In the genomic region with DNA sequence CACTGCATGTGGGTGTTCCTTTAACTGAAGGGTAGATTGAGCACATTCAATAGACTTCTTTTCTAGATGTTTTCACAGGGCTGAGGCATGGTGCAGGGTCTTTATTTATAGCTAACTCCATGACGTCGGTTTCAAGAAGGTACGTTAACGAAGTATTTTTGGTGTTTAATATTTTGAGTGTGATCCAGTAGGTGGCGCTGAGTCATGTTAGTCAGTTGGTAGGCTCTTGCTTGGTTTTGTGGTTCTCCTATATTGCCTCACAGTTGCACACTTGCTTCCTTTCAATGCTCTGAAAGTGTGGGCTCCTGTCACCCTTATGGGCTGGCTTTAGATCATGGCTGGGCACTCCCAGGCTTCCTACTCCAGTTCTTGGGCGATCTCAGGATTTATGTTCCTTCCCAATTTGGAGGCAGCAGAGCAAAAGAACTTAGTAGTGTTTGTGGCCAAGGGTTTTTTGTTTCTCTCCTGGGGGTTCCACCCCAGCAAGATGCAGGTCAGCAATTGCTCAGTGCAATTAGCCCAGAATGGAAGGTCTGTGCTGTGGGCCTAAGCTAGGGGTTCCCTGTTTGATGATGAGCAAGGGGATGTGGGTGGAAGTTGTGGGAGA, we compare ENCODE assay signal across 9 cellular contexts.
A peak's percentile ranks its signal among the peaks of the same experiment; 100 is the strongest.
DNase-seq lines count a peak whose midpoint lies in the region; FAIRE-seq and TF ChIP-seq lines count a peak whose summit lies in the region.
"Had no signal": no experiment of that assay in that cellular context is flagged by ENCODE, and none has a peak within 500 bp of the region (broad histone marks: within the 10 kb centered on the region; RNA-seq: fewer than 3 reads in every experiment).

No MANE protein-coding gene starts in this region.

- DNase-seq in GM12891 (ENCODE audit: insufficient read length, low spot score) = no peak
- DNase-seq in MV-4-11 (lab: John Stamatoyannopoulos, UW) = peak; percentile 56
- DNase-seq in astrocyte of the cerebellum (ENCODE audit: low read depth) = no peak
- no peak for DNase-seq in nephron progenitor cell
- no peak for DNase-seq in dermis blood vessel endothelial cell
- no peak for DNase-seq in effector CD4-positive, alpha-beta T cell
- no peak for DNase-seq in frontal cortex (ENCODE audit: low spot score in 2 of 2)
- DNase-seq: NCI-H446 treated with DMSO at 0.1 percent for 48 hours had no signal

- H3K9me3 Mint-ChIP-seq in nephron progenitor cell = peaks cover 29% of the 10 kb centered on the region
- H3K9me3 Mint-ChIP-seq: nephron had no signal

- FAIRE-seq in GM12891 (lab: Jason Lieb, UNC) (peak; percentile 55), frontal cortex (lab: Jason Lieb, UNC) (no peak)

- no peak overlapping the region for H3K27ac Mint-ChIP-seq in nephron progenitor cell
- H3K27ac Mint-ChIP-seq: nephron had no signal

- H3K4me3 ChIP-seq in astrocyte of the cerebellum (ENCODE audit: low read depth, low read length) = no peak overlapping the region

- H3K4me3 Mint-ChIP-seq in nephron progenitor cell = no peak overlapping the region
- H3K4me3 Mint-ChIP-seq: nephron had no signal

- H3K4me1 Mint-ChIP-seq in nephron progenitor cell = no peaks in the 10 kb centered on the region
- H3K4me1 Mint-ChIP-seq: nephron had no signal

- H3K27me3 Mint-ChIP-seq in nephron progenitor cell (ENCODE audit: low read depth, poor library complexity) = peaks cover 3% of the 10 kb centered on the region

- no peaks in the 10 kb centered on the region for H3K36me3 Mint-ChIP-seq in nephron progenitor cell (ENCODE audit: low read depth)

- no peak for TF ChIP-seq POLR2A in GM12891 (IDR thresholded peaks at IDR 0.05; ENCODE audit: low read depth, low read length)

- in situ Hi-C loops in astrocyte of the cerebellum (cut with HindIII; ENCODE audit: low sequenced_read_pairs) = no loop called here

- TF ChIP-seq CTCF in astrocyte of the cerebellum (IDR thresholded peaks at IDR 0.05; ENCODE audit: low read depth, low read length, missing control alignments) (peak; percentile 5), nephron progenitor cell (IDR thresholded peaks at IDR 0.05) (peak; percentile 14)

TF ChIP-seq in GM12891, 5 proteins besides CTCF, POLR2A, EP300 and RAD21:
- TF ChIP-seq TAF1 (IDR thresholded peaks at IDR 0.05; ENCODE audit: low read depth, low read length) = no peak
- no peak for TF ChIP-seq POLR2AphosphoS5 (IDR thresholded peaks at IDR 0.05; ENCODE audit: low read depth, low read length)
- TF ChIP-seq POU2F2 (IDR thresholded peaks at IDR 0.05; ENCODE audit: low read depth, low read length) = no peak
- no peak for TF ChIP-seq SPI1 (IDR thresholded peaks at IDR 0.05; ENCODE audit: low read depth, low read length)
- TF ChIP-seq PAX5 (IDR thresholded peaks at IDR 0.05; ENCODE audit: insufficient read depth, low read length, severe bottlenecking) = no peak
